ENCODE assay signal across 3 cellular contexts in genomic region chr22:44753189-44754042, GRCh38.
TF ChIP-seq lines count a peak whose summit lies in the region.

No MANE protein-coding gene starts in this region.

TF ChIP-seq in SK-N-SH treated with all-trans-retinoic acid at 6 μM for 48 hours, 23 proteins besides CTCF, POLR2A, EP300 and RAD21:
- TF ChIP-seq PPARA (CRISPR knock-in tag; IDR thresholded peaks at IDR 0.05; ENCODE audit: borderline replicate concordance) (no peak), RARB (CRISPR knock-in tag; IDR thresholded peaks at IDR 0.05) (no peak), ARNTL (CRISPR knock-in tag; IDR thresholded peaks at IDR 0.05; ENCODE audit: borderline replicate concordance, low read depth) (no peak), CSRNP3 (CRISPR knock-in tag; IDR thresholded peaks at IDR 0.05) (no peak), TOX (CRISPR knock-in tag; IDR thresholded peaks at IDR 0.05; ENCODE audit: borderline replicate concordance) (no peak), POU6F1 (CRISPR knock-in tag; IDR thresholded peaks at IDR 0.05; ENCODE audit: borderline replicate concordance, low read depth) (no peak), CSDC2 (CRISPR knock-in tag; IDR thresholded peaks at IDR 0.05) (no peak), ZFP3 (CRISPR knock-in tag; IDR thresholded peaks at IDR 0.05) (no peak), ZNF8 (CRISPR knock-in tag; IDR thresholded peaks at IDR 0.05) (no peak), ZFP30 (CRISPR knock-in tag; IDR thresholded peaks at IDR 0.05) (no peak), CREB5 (CRISPR knock-in tag; IDR thresholded peaks at IDR 0.05; ENCODE audit: low read depth) (no peak), ZNF565 (CRISPR knock-in tag; conservative IDR thresholded peaks at IDR 0.05; ENCODE audit: low read depth) (no peak)

TF ChIP-seq in SK-N-SH, 30 proteins besides CTCF, POLR2A, EP300 and RAD21:
- no peak for TF ChIP-seq RCOR1 (IDR thresholded peaks at IDR 0.05; ENCODE audit: low read length)
- no peak for TF ChIP-seq RFX5 (IDR thresholded peaks at IDR 0.05; ENCODE audit: low read length)
- TF ChIP-seq MEF2A (IDR thresholded peaks at IDR 0.05; ENCODE audit: borderline replicate concordance, low read depth): no peak
- no peak for TF ChIP-seq MAX (IDR thresholded peaks at IDR 0.05; ENCODE audit: low read depth)
- TF ChIP-seq JUND (IDR thresholded peaks at IDR 0.05): no peak
- TF ChIP-seq IRF3 (IDR thresholded peaks at IDR 0.05; ENCODE audit: low read depth, low read length): no peak
- no peak for TF ChIP-seq MXI1 (IDR thresholded peaks at IDR 0.05; ENCODE audit: low read depth, low read length)
- no peak for TF ChIP-seq EZH2phosphoT487 (IDR thresholded peaks at IDR 0.05; ENCODE audit: borderline replicate concordance, low read depth)
- no peak for TF ChIP-seq NFIC (IDR thresholded peaks at IDR 0.05; ENCODE audit: borderline replicate concordance)
- no peak for TF ChIP-seq TAF1 (IDR thresholded peaks at IDR 0.05; ENCODE audit: borderline replicate concordance, low read depth, low read length)
- no peak for TF ChIP-seq USF1 (IDR thresholded peaks at IDR 0.05; ENCODE audit: borderline replicate concordance, low read depth)
- no peak for TF ChIP-seq FOXM1 (IDR thresholded peaks at IDR 0.05; ENCODE audit: low read depth)
- no peak for TF ChIP-seq ELF1 (IDR thresholded peaks at IDR 0.05)
- no peak for TF ChIP-seq CHD2 (IDR thresholded peaks at IDR 0.05; ENCODE audit: low read length, partially characterized antibody)
- TF ChIP-seq FOXJ3 (CRISPR knock-in tag; IDR thresholded peaks at IDR 0.05): no peak

TF ChIP-seq in HepG2, 621 proteins besides CTCF, POLR2A, EP300 and RAD21:
- TF ChIP-seq MNT (IDR thresholded peaks at IDR 0.05) (no peak), ERF (CRISPR knock-in tag; IDR thresholded peaks at IDR 0.05) (no peak), ZNF451 (CRISPR knock-in tag; IDR thresholded peaks at IDR 0.05) (no peak), ZNF33A (CRISPR knock-in tag; IDR thresholded peaks at IDR 0.05; ENCODE audit: borderline replicate concordance) (no peak), ATF7 (IDR thresholded peaks at IDR 0.05) (no peak), ATF7 (CRISPR knock-in tag; IDR thresholded peaks at IDR 0.05) (no peak), ZSCAN22 (CRISPR knock-in tag; IDR thresholded peaks at IDR 0.05) (no peak), ZBTB3 (CRISPR knock-in tag; IDR thresholded peaks at IDR 0.05; ENCODE audit: borderline replicate concordance, low read depth) (no peak)
